In the genomic region with DNA sequence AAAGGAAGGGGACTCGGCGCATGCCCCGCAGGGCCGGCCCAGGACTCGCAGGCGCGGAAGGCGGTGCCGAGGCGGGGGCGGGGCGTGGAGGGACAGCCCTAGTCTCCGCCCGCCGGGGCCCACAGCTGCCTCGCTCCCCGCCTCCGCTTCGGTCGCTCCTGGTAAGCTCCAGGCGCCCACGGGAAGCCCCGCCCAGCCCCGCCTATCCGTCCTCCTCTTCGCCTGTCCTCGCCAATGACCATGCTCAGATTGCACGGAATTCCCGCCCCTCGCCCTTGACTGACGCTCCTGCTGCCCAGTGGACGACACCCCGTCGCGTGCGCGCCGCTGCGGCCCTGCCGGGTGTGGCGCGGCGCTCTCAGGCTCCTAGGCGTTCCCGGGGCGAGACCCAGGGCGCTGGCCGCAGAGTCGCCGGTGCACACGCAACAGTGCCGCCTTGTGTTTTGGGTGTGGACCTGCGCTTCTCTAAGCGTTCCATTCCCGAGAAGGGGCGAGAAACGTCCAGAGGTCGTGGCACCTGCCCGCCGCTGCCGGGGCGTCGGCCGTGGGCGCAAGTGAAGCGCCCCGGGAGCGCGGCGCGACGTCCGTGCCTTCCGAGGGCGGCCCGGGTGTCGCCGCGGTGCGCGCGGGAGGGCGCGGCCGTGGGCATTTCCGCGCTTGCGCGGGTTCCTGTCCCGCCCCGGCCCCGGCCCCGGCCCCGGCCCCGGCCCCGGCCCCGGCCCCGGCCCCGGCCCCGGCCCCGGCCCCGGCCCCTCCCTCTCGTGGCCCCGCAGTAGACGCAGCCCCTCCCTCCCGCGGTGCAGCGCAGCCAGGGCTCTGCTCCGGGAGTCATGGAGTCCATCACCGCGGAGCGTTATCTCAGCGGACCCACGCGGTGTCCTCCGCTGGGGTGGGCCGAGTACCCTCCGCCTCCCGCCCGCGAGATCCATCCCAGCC, we compare ENCODE assay signal across 7 cellular contexts. TPM values are rescaled to one million over a fixed set of nuclear protein-coding genes. Genes with fewer than 3 reads are reported as not detected.
DNase-seq lines count a peak whose midpoint lies in the region; ATAC-seq and TF ChIP-seq lines count a peak whose summit lies in the region.
"Not testable (repeated sequence)": the region's sequence is repeated elsewhere in the genome, so short reads cannot be mapped to it uniquely, and the experiment has no call there.

No MANE protein-coding gene starts in this region.

- H3K4me1 ChIP-seq in esophagus squamous epithelium, result not testable (repeated sequence)

- not testable (repeated sequence) for H3K27ac Mint-ChIP-seq in natural killer cell treated with Interleukin-12 subunit alpha and Interleukin-12 subunit beta and Interleukin-15 and Interleukin-18, amount 100 ng/mL, for 72 hours

- H3K4me1 Mint-ChIP-seq in natural killer cell treated with Interleukin-12 subunit alpha and Interleukin-12 subunit beta and Interleukin-15 and Interleukin-18, amount 100 ng/mL, for 72 hours (ENCODE audit: low read depth in 2 of 2), result not testable (repeated sequence)

- not testable (repeated sequence) for TF ChIP-seq CTCF in esophagus squamous epithelium (IDR thresholded peaks at IDR 0.05)

- not testable (repeated sequence) for H3K9me3 ChIP-seq in esophagus squamous epithelium

- TF ChIP-seq POLR2A in esophagus squamous epithelium (IDR thresholded peaks at IDR 0.05), result not testable (repeated sequence)

- not testable (repeated sequence) for H3K36me3 Mint-ChIP-seq in natural killer cell treated with Interleukin-12 subunit alpha and Interleukin-12 subunit beta and Interleukin-15 and Interleukin-18, amount 100 ng/mL, for 72 hours

- peak; percentile 67 for ATAC-seq in GM18867 (IDR thresholded peaks at IDR 0.05; ENCODE audit: unreplicated experiment)
- ATAC-seq in GM21515 (IDR thresholded peaks at IDR 0.05; ENCODE audit: unreplicated experiment), result peak; percentile 62
- ATAC-seq in HG02938 (IDR thresholded peaks at IDR 0.05; ENCODE audit: unreplicated experiment), result peak; percentile 58
- ATAC-seq in HG03469 (IDR thresholded peaks at IDR 0.05; ENCODE audit: unreplicated experiment), result peak; percentile 55
- peak; percentile 85 to 88 for ATAC-seq in natural killer cell treated with Interleukin-12 subunit alpha and Interleukin-12 subunit beta and Interleukin-15 and Interleukin-18, amount 100 ng/mL, for 72 hours

- intact Hi-C loops in esophagus squamous epithelium (cut with DNase I), result not testable (repeated sequence)

- WGBS in esophagus squamous epithelium, 2 donors, result no CpG with 5 or more reads among the region's 121 CpGs

- not testable (repeated sequence) for H3K27me3 Mint-ChIP-seq in natural killer cell treated with Interleukin-12 subunit alpha and Interleukin-12 subunit beta and Interleukin-15 and Interleukin-18, amount 100 ng/mL, for 72 hours

- not testable (repeated sequence) for H3K4me3 Mint-ChIP-seq in natural killer cell treated with Interleukin-12 subunit alpha and Interleukin-12 subunit beta and Interleukin-15 and Interleukin-18, amount 100 ng/mL, for 72 hours

- H3K27me3 ChIP-seq in esophagus squamous epithelium, result not testable (repeated sequence)

- DNase-seq in activated CD8-positive, alpha-beta memory T cell treated with anti-CD3 and anti-CD28 coated beads for 24 hours, result peak; percentile 82
- DNase-seq in esophagus squamous epithelium (lab: John Stamatoyannopoulos, UW); natural killer cell treated with Interleukin-12 subunit alpha and Interleukin-12 subunit beta and Interleukin-15 and Interleukin-18, amount 100 ng/mL, for 72 hours (ENCODE audit: low spot score): not testable (repeated sequence)

- peak overlapping the region in 3 of 4 donors; percentile 69 to 89 (median 83) for H3K27ac ChIP-seq in esophagus squamous epithelium

- peak overlapping the region in 2 of 4 donors; percentile 38 to 58 for H3K4me3 ChIP-seq in esophagus squamous epithelium

- not testable (repeated sequence) for H3K9me3 Mint-ChIP-seq in natural killer cell treated with Interleukin-12 subunit alpha and Interleukin-12 subunit beta and Interleukin-15 and Interleukin-18, amount 100 ng/mL, for 72 hours

- not testable (repeated sequence) for H3K36me3 ChIP-seq in esophagus squamous epithelium

RNA-seq across cellular contexts. Expression of a gene that starts 8.1 kb away (rescaled TPM):
- 1,000 to 10,000 TPM; 2,607 to 8,937 (median 4,770) TPM for total RNA-seq in esophagus squamous epithelium
- 1,000 to 10,000 TPM; 1,953 to 2,194 TPM for total RNA-seq in natural killer cell treated with Interleukin-12 subunit alpha and Interleukin-12 subunit beta and Interleukin-15 and Interleukin-18, amount 100 ng/mL, for 72 hours

RNA-seq across cellular contexts. Expression of a gene that starts 11.0 kb away (rescaled TPM):
- total RNA-seq in esophagus squamous epithelium, result 10 to 100 TPM; 12.7 to 50.1 (median 40.2) TPM
- total RNA-seq in natural killer cell treated with Interleukin-12 subunit alpha and Interleukin-12 subunit beta and Interleukin-15 and Interleukin-18, amount 100 ng/mL, for 72 hours, result 10 to 100 TPM; 49.2 to 61.9 TPM

RNA-seq across cellular contexts. Expression of a gene that starts 15.6 kb away (rescaled TPM):
- 1,000 to 10,000 TPM in 1 of 4 donors, 100 to 1,000 TPM in 3; 290 to 1,242 (median 582) TPM for total RNA-seq in esophagus squamous epithelium
- total RNA-seq in natural killer cell treated with Interleukin-12 subunit alpha and Interleukin-12 subunit beta and Interleukin-15 and Interleukin-18, amount 100 ng/mL, for 72 hours, result 100 to 1,000 TPM; 574 to 727 TPM

RNA-seq across cellular contexts. Expression of a gene that starts 19.0 kb away (rescaled TPM):
- total RNA-seq in esophagus squamous epithelium, result 10 to 100 TPM; 21.7 to 41.4 (median 32.1) TPM
- total RNA-seq in natural killer cell treated with Interleukin-12 subunit alpha and Interleukin-12 subunit beta and Interleukin-15 and Interleukin-18, amount 100 ng/mL, for 72 hours, result 10 to 100 TPM; 12.4 to 14.6 TPM

RNA-seq across cellular contexts. Expression of a gene that starts 21.3 kb away (rescaled TPM):
- 10 to 100 TPM; 16.3 to 37.4 (median 31.4) TPM for total RNA-seq in esophagus squamous epithelium
- total RNA-seq in natural killer cell treated with Interleukin-12 subunit alpha and Interleukin-12 subunit beta and Interleukin-15 and Interleukin-18, amount 100 ng/mL, for 72 hours, result 10 to 100 TPM; 47.4 to 73.7 TPM
